In the genomic region with DNA sequence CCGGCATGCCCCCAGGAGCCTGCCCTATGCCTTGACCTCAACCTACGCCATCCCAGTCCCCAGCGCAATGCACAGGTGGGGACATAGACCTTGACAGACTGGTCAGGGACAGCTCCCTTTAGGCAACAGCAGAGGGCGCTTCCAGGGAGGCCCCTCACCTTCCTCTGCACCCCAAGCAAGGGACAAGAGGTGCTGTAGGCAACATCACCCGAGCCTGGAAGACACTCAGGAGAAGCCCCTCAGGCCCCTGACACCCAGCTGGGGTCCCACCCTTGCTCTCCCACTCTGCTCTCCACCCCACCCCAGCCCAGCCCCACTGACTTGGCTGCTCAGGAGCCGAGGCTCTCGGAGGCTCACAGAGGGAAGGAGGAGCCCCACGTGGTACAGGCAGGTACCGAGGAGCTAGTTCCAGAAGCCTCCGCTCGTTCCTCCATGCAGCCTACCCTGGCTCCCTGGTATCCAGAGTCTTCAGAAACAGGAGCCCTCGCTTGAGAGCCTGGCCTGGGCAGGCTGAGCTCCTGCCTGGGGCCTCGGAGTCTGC, we compare ENCODE assay signal across 8 cellular contexts. TPM values are rescaled to one million over a fixed set of nuclear protein-coding genes. Genes with fewer than 3 reads are reported as not detected.
DNase-seq lines count a peak whose midpoint lies in the region; ATAC-seq, FAIRE-seq and TF ChIP-seq lines count a peak whose summit lies in the region.

No MANE protein-coding gene starts in this region.

- peaks cover 4% of the 10 kb centered on the region; the same call in 1 of the 3 replicates for H3K4me1 ChIP-seq in A549
- no peaks in the 10 kb centered on the region for H3K4me1 ChIP-seq in parathyroid adenoma

- TF ChIP-seq CTCF in A549 (IDR thresholded peaks at IDR 0.05), result peak; percentile 51; the same call in 2 of the 3 replicates
- TF ChIP-seq CTCF in GM12865 (IDR thresholded peaks at IDR 0.05; ENCODE audit: insufficient read depth, low read depth, low read length, missing control alignments), result peak; percentile 60
- peak; percentile 68 for TF ChIP-seq CTCF in epithelial cell of esophagus (IDR thresholded peaks at IDR 0.05; ENCODE audit: insufficient read depth, low read depth, low read length, missing control alignments)
- peak; percentile 10 for TF ChIP-seq CTCF in parathyroid adenoma (IDR thresholded peaks at IDR 0.05)

- CTCF ChIA-PET in A549 (lab: Yijun Ruan, JAX), result interaction anchor here (0.5 to 4.1 kb wide), 18 partner anchors 9 to 512 kb away, joined by 3 to 25 read pairs (median 6); a partner anchor contains a TSS

- no peak for TF ChIP-seq EP300 in A549 (IDR thresholded peaks at IDR 0.05)

- DNase-seq in A549 (ENCODE audit: low read depth in 1 of 2, low spot score in 1 of 2) (peak; percentile 54 to 62), GM12865 (ENCODE audit: low read depth) (peak; percentile 54), NCI-H460 (ENCODE audit: extremely low read depth, low read depth) (peak; percentile 27), epithelial cell of esophagus (ENCODE audit: low read depth) (peak; percentile 61), occipital lobe (lab: John Stamatoyannopoulos, UW) (no peak)
- no peak for DNase-seq in stimulated activated CD4-positive, alpha-beta T cell treated with anti-CD3 and anti-CD28 coated beads, Interleukin-4, amount 100 ng/mL, for 1 hour
- DNase-seq in activated naive CD4-positive, alpha-beta T cell treated with anti-CD3 and anti-CD28 coated beads, Interleukin-2, amount 50 U/mL, for 16 hours, result no peak

- H3K27me3 ChIP-seq in parathyroid adenoma (ENCODE audit: control insufficient read depth, insufficient read depth, low read length), result peaks cover 12% of the 10 kb centered on the region

- no peak overlapping the region for H3K9ac ChIP-seq in parathyroid adenoma

- POLR2A ChIA-PET in A549 (lab: Yijun Ruan, JAX), result no interaction called here

- H3K27ac ChIP-seq in A549, result no peak overlapping the region
- H3K27ac ChIP-seq in parathyroid adenoma, result no peak overlapping the region

- H3K4me2 ChIP-seq in A549 (no peak overlapping the region), parathyroid adenoma (ENCODE audit: low read length) (no peak overlapping the region)

- no peak for FAIRE-seq in A549 (lab: Jason Lieb, UNC)

- H3K4me3 ChIP-seq in A549, result no peak overlapping the region
- no peak overlapping the region for H3K4me3 ChIP-seq in GM12865 (ENCODE audit: low read depth, low read length)
- H3K4me3 ChIP-seq in epithelial cell of esophagus (ENCODE audit: low read length), result no peak overlapping the region
- H3K4me3 ChIP-seq in parathyroid adenoma (ENCODE audit: low read depth, low read length), result no peak overlapping the region

- ATAC-seq in A549, result peak; percentile 45 to 76; a peak in 4 of 6 replicates

- 21% methylated on average over 9 of the region's 13 CpGs for WGBS in A549 (ENCODE audit: missing lambda C conversion rate)

- H3K36me3 ChIP-seq in parathyroid adenoma (ENCODE audit: control insufficient read depth, insufficient read depth, low read length), result no peaks in the 10 kb centered on the region

- no peak overlapping the region for H2AFZ ChIP-seq in parathyroid adenoma

- peak; percentile 48 to 52 for TF ChIP-seq RAD21 in A549 (conservative IDR thresholded peaks at IDR 0.05 in 1 of 2, IDR thresholded peaks at IDR 0.05 in 1 of 2)

- H3K79me2 ChIP-seq in parathyroid adenoma, result no peaks in the 10 kb centered on the region

- no peak for TF ChIP-seq POLR2A in A549 (IDR thresholded peaks at IDR 0.05; ENCODE audit: low read length)

- H3K9me3 ChIP-seq in A549 (no peaks in the 10 kb centered on the region), parathyroid adenoma (ENCODE audit: control insufficient read depth, low read length) (no peaks in the 10 kb centered on the region)

TF ChIP-seq in A549, 52 proteins besides CTCF, POLR2A, EP300 and RAD21:
- TF ChIP-seq HEYL (CRISPR knock-in tag; IDR thresholded peaks at IDR 0.05) (no peak), SMC3 (IDR thresholded peaks at IDR 0.05) (peak; percentile 66)

RNA-seq across cellular contexts. Expression of a gene that starts 2.4 kb away (rescaled TPM):
- polyA plus RNA-seq in A549 (2011; rRNA removed) (not detected in 2 replicates), A549 (2017; fragmentation: RNase III; extraction: RNeasy Plus Mini Kit Qiagen cat#74134 plus additional on column Dnase treatment) (not detected in 3 replicates)
- polyA plus RNA-seq in A549 (2012; cell fraction: cytosol; rRNA removed), result 0.01 TPM in 1 of 2 replicates, not detected in the other
- polyA plus RNA-seq in A549 (2012; cell fraction: nucleus; rRNA removed), result 0.02 TPM in 1 of 2 replicates, not detected in the other
- polyA minus RNA-seq in A549 (2011; rRNA and poly(A)+ RNA removed), result not detected in 2 replicates
- total RNA-seq in NCI-H460 (2014; rRNA removed; shearing (Covaris generic)), result not detected in 2 replicates
- not detected in 2 replicates for polyA plus RNA-seq in NCI-H460 (2014; cell fraction: nucleus; rRNA removed)
- total RNA-seq in occipital lobe, result not detected

RNA-seq across cellular contexts. Expression of a gene that starts 56.7 kb away (rescaled TPM):
- polyA plus RNA-seq in A549 (2011; rRNA removed) (0.75 and 0.86 TPM in 2 replicates), A549 (2017; fragmentation: RNase III; extraction: RNeasy Plus Mini Kit Qiagen cat#74134 plus additional on column Dnase treatment) (1.2 TPM in 3 replicates)
- polyA plus RNA-seq in A549 (2012; cell fraction: cytosol; rRNA removed), result 0.96 and 1.3 TPM in 2 replicates
- polyA plus RNA-seq in A549 (2012; cell fraction: nucleus; rRNA removed), result 3.0 and 3.5 TPM in 2 replicates
- 0.73 and 1.0 TPM in 2 replicates for polyA minus RNA-seq in A549 (2011; rRNA and poly(A)+ RNA removed)
- 0.06 and 0.10 TPM in 2 replicates for total RNA-seq in NCI-H460 (2014; rRNA removed; shearing (Covaris generic))
- polyA plus RNA-seq in NCI-H460 (2014; cell fraction: nucleus; rRNA removed), result 0.22 TPM in 1 of 2 replicates, not detected in the other
- total RNA-seq in occipital lobe, result 1.9 TPM

Comparison
In these comparisons a context has a peak if more than half of its experiments do, and no peak if none do; other contexts are left out.
1. DNase-seq: peak in A549 (2 of 2), GM12865 (single experiment), NCI-H460 (single experiment) and epithelial cell of esophagus (single experiment); none in stimulated activated CD4-positive, alpha-beta T cell treated with anti-CD3 and anti-CD28 coated beads, Interleukin-4, amount 100 ng/mL, for 1 hour (single experiment), occipital lobe (single experiment) and activated naive CD4-positive, alpha-beta T cell treated with anti-CD3 and anti-CD28 coated beads, Interleukin-2, amount 50 U/mL, for 16 hours (single experiment).
2. CTCF ChIP-seq: peak in every context shown above with its lines; median percentile 68 in epithelial cell of esophagus; 60 in GM12865; 51 in A549; 10 in parathyroid adenoma.